ENCODE assay signal across 9 cellular contexts in genomic region chr19:18118420-18119242, GRCh38. TPM values are rescaled to one million over a fixed set of nuclear protein-coding genes. Genes with fewer than 3 reads are reported as not detected.
DNase-seq lines count a peak whose midpoint lies in the region; ATAC-seq and TF ChIP-seq lines count a peak whose summit lies in the region.
"Had no signal": no experiment of that assay in that cellular context is flagged by ENCODE, and none has a peak within 500 bp of the region (broad histone marks: within the 10 kb centered on the region; RNA-seq: fewer than 3 reads in every experiment).

No MANE protein-coding gene starts in this region.

- DNase-seq in A673 (ENCODE audit: low spot score) (peak; percentile 30), mammary epithelial cell (no peak), cerebellum (ENCODE audit: low spot score) (no peak), GDM1 (lab: John Stamatoyannopoulos, UW) (no peak)
- DNase-seq in stimulated activated CD4-positive, alpha-beta T cell treated with anti-CD3 and anti-CD28 coated beads, Interleukin-15, amount 100 ng/mL, for 24 hours, result no peak

- H3K4me3 ChIP-seq in A673 (ENCODE audit: low read depth, low read length, poor library complexity, severe bottlenecking) (peak overlapping the region; percentile 73), HUES64 (ENCODE audit: low read length) (peak overlapping the region; percentile 63), mammary epithelial cell (replicated peaks in 1 of 3; ENCODE audit: insufficient read depth in 1 of 3, low read depth in 2 of 3, low read length in 3 of 3) (peak overlapping the region; percentile 41 to 66 (median 66)), mononuclear cell (ENCODE audit: low read length) (peak overlapping the region; percentile 60)

- dilution Hi-C loops in mammary epithelial cell (cut with HindIII; ENCODE audit: low sequenced_read_pairs), result no loop called here

- no TSS peak for BruUV-seq in A673 (replicated peaks; lab: Mats Ljungman, UMichigan)
- no TSS peak for BruUV-seq in mammary epithelial cell (replicated peaks; lab: Mats Ljungman, UMichigan)

- no peaks in the 10 kb centered on the region for H4K20me1 ChIP-seq in mammary epithelial cell (ENCODE audit: insufficient read depth, low read length)

- H3K27me3 ChIP-seq in A673 (replicated peaks; ENCODE audit: insufficient read depth, low read depth, low read length, poor library complexity) (no peaks in the 10 kb centered on the region), HUES64 (ENCODE audit: insufficient read depth, low read length) (no peaks in the 10 kb centered on the region), mammary epithelial cell (ENCODE audit: insufficient read depth, low read length) (no peaks in the 10 kb centered on the region), mononuclear cell (ENCODE audit: insufficient read depth, low read length) (no peaks in the 10 kb centered on the region)

- WGBS in HUES64, result 52% methylated on average over 19 of the region's 19 CpGs
- 24% methylated on average over 18 of the region's 19 CpGs for WGBS in mammary epithelial cell (ENCODE audit: low coverage, missing lambda C conversion rate)

- H3K4me1 ChIP-seq in A673 (ENCODE audit: insufficient read depth, low read length, poor library complexity, severe bottlenecking) (peaks cover 11% of the 10 kb centered on the region), HUES64 (ENCODE audit: insufficient read depth, low read length) (peaks cover 4% of the 10 kb centered on the region; the same call in 1 of the 2 replicates), mammary epithelial cell (ENCODE audit: insufficient read depth, low read length) (peaks cover 21% of the 10 kb centered on the region), mononuclear cell (ENCODE audit: insufficient read depth, low read length) (peaks cover 40% of the 10 kb centered on the region)

- no peaks in the 10 kb centered on the region for H3K9me3 ChIP-seq in A673 (ENCODE audit: low read depth, low read length, poor library complexity, severe bottlenecking)
- no peaks in the 10 kb centered on the region for H3K9me3 ChIP-seq in HUES64 (ENCODE audit: insufficient read depth, low read depth, low read length)
- H3K9me3 ChIP-seq in mammary epithelial cell (replicated peaks; ENCODE audit: insufficient read depth, low read length), result no peaks in the 10 kb centered on the region
- no peaks in the 10 kb centered on the region for H3K9me3 ChIP-seq in mononuclear cell (ENCODE audit: low read depth, low read length)

- intact Hi-C loops in A673 (cut with micrococcal nuclease; ENCODE audit: unreplicated experiment), result no loop called here
- intact Hi-C loops in mammary epithelial cell (cut with micrococcal nuclease), result no loop called here

- POLR2A ChIA-PET in A673 (lab: Charles Lee; ENCODE audit: low non-redundant PET), result no interaction called here

- peak overlapping the region; percentile 89 for H3K4me2 ChIP-seq in mammary epithelial cell (ENCODE audit: insufficient read depth, low read depth, low read length)

- TF ChIP-seq CTCF in A673 (conservative IDR thresholded peaks at IDR 0.05; ENCODE audit: low read depth, low read length) (no peak), mammary epithelial cell (conservative IDR thresholded peaks at IDR 0.05 in 1 of 2, IDR thresholded peaks at IDR 0.05 in 1 of 2; ENCODE audit: extremely low read depth in 1 of 2, insufficient read depth in 1 of 2, low read depth in 1 of 2, low read length in 2 of 2) (no peak)

- ATAC-seq in HG03175 (IDR thresholded peaks at IDR 0.05; ENCODE audit: unreplicated experiment), result no peak

- H2AFZ ChIP-seq in mammary epithelial cell (ENCODE audit: low read depth, low read length), result peak overlapping the region; percentile 76

- in situ Hi-C loops in mammary epithelial cell (cut with MboI; ENCODE audit: low sequenced_read_pairs in 2 of 2), result loop anchor here (5.0 to 10.0 kb wide), 3 partner anchors 34 to 136 kb away; partner anchors contain the start of gene PIK3R2 (in 1 of the 2)

- no peaks in the 10 kb centered on the region for H3K36me3 ChIP-seq in A673 (ENCODE audit: insufficient read depth, low read length, poor library complexity, severe bottlenecking)
- peaks cover 9% of the 10 kb centered on the region; the same call in 1 of the 2 replicates for H3K36me3 ChIP-seq in HUES64 (ENCODE audit: insufficient read depth, low read length)
- H3K36me3 ChIP-seq in mammary epithelial cell (ENCODE audit: insufficient read depth, low read length), result no peaks in the 10 kb centered on the region

- H3K9ac ChIP-seq in HUES64 (ENCODE audit: low read depth, low read length) (peak overlapping the region; percentile 85), mammary epithelial cell (ENCODE audit: insufficient read depth, low read length) (peak overlapping the region; percentile 24)

- H3K79me2 ChIP-seq in mammary epithelial cell (ENCODE audit: insufficient read depth, low read length), result peaks cover 3% of the 10 kb centered on the region

- CTCF ChIA-PET in A673 (lab: Charles Lee) (no interaction called here), mammary epithelial cell (lab: Charles Lee; ENCODE audit: low non-redundant PET) (interaction anchor here (0.6 kb wide), 1 partner anchor 73 kb away, joined by 6 read pairs; no protein-coding TSS in a partner anchor)

- H3K27ac ChIP-seq in A673 (ENCODE audit: low read depth, low read length, poor library complexity, severe bottlenecking) (peak overlapping the region; percentile 59), HUES64 (ENCODE audit: low read depth, low read length) (peak overlapping the region; percentile 63; the same call in 1 of the 2 replicates), mammary epithelial cell (ENCODE audit: insufficient read depth, low read depth, low read length) (no peak overlapping the region)
- H3K27ac ChIP-seq: epithelial cell of prostate had no signal

RNA-seq across cellular contexts. Expression of gene MAST3, which starts 21.1 kb away (rescaled TPM):
- total RNA-seq in A673 (2021), result 5.1 and 7.9 TPM in 2 replicates
- 3.8 TPM for polyA plus RNA-seq in HUES64 (2013, experiment 1 of 2)
- 4.2 TPM for polyA plus RNA-seq in HUES64 (2013, experiment 2 of 2)
- 1 to 10 TPM; 3.8 to 7.0 TPM for total RNA-seq in mammary epithelial cell
- polyA plus RNA-seq in mammary epithelial cell, result 2.3 TPM
- polyA minus RNA-seq in mammary epithelial cell, result 8.9 TPM
- total RNA-seq in mononuclear cell, result 6.7 TPM
- 3.5 TPM for total RNA-seq in cerebellum

RNA-seq across cellular contexts. Expression of gene IL12RB1, which starts 31.9 kb away (rescaled TPM):
- not detected in 2 replicates for total RNA-seq in A673 (2021)
- polyA plus RNA-seq in HUES64 (2013, experiment 1 of 2), result not detected
- polyA plus RNA-seq in HUES64 (2013, experiment 2 of 2), result not detected
- total RNA-seq in mammary epithelial cell, result not detected
- polyA plus RNA-seq in mammary epithelial cell, result 0.03 TPM
- polyA minus RNA-seq in mammary epithelial cell, result not detected
- total RNA-seq in mononuclear cell, result 26.9 TPM
- 0.18 TPM for total RNA-seq in cerebellum

RNA-seq across cellular contexts. Expression of gene PIK3R2, which starts 34.3 kb away (rescaled TPM):
- total RNA-seq in A673 (2021) (38.1 and 41.9 TPM in 2 replicates), mammary epithelial cell (10 to 100 TPM; 37.2 to 49.7 TPM), mononuclear cell (3.7 TPM), cerebellum (21.2 TPM)
- 42.3 TPM for polyA plus RNA-seq in HUES64 (2013, experiment 1 of 2)
- polyA plus RNA-seq in HUES64 (2013, experiment 2 of 2), result 48.1 TPM
- polyA plus RNA-seq in mammary epithelial cell, result 22.5 TPM
- 13.3 TPM for polyA minus RNA-seq in mammary epithelial cell

RNA-seq across cellular contexts. Expression of gene IFI30, which starts 55.0 kb away (rescaled TPM):
- total RNA-seq in A673 (2021) (not detected in 2 replicates), mammary epithelial cell (10 to 100 TPM; 36.2 to 64.3 TPM), mononuclear cell (769 TPM), cerebellum (0.54 TPM)
- 12.3 TPM for polyA plus RNA-seq in HUES64 (2013, experiment 1 of 2)
- polyA plus RNA-seq in HUES64 (2013, experiment 2 of 2), result 13.2 TPM
- polyA plus RNA-seq in mammary epithelial cell, result 61.3 TPM
- 45.0 TPM for polyA minus RNA-seq in mammary epithelial cell

Comparison
In these comparisons a context has a peak if more than half of its experiments do, and no peak if none do; other contexts are left out.
1. RNA of gene IL12RB1, which starts 31.9 kb away (total RNA-seq): 26.9 TPM in mononuclear cell (single experiment); 0.18 TPM in cerebellum (single experiment), not detected in A673 and not detected in mammary epithelial cell; every median in the first group is over 10 times any median in the second.
2. Peak in every context shown above with its lines, with median percentiles within 50 percentile points of each other: H3K4me3 ChIP-seq.